In genomic region chr9:69919461-69920061, GRCh38 we compare ENCODE assay signal across 8 cellular contexts.
DNase-seq lines count a peak whose midpoint lies in the region; ATAC-seq and TF ChIP-seq lines count a peak whose summit lies in the region.

No MANE protein-coding gene starts in this region.

- H3F3A ChIP-seq in SU-DHL-6 (ENCODE audit: insufficient read depth), result no peaks in the 10 kb centered on the region

- no peak overlapping the region for H3K27ac ChIP-seq in SU-DHL-6 (ENCODE audit: low read depth, low read length)

- H3K9ac ChIP-seq in SU-DHL-6 (ENCODE audit: low read length), result no peak overlapping the region

- CTCF ChIA-PET in AG04449 (lab: Yijun Ruan, JAX), result interaction anchor here (0.6 to 7.2 kb wide), 47 partner anchors 9 to 683 kb away, joined by 3 to 93 read pairs (median 5); partner anchors contain the start of gene APBA1

- peak; percentile 84 for ATAC-seq in HG02588 (IDR thresholded peaks at IDR 0.05; ENCODE audit: unreplicated experiment)

- no peaks in the 10 kb centered on the region for H3K9me3 ChIP-seq in SU-DHL-6 (ENCODE audit: insufficient read depth, low read length)

- no peaks in the 10 kb centered on the region for H3K36me3 ChIP-seq in SU-DHL-6 (ENCODE audit: low read length)

- POLR2A ChIA-PET in AG04449 (lab: Yijun Ruan, JAX), result no interaction called here

- no peak overlapping the region for H2AFZ ChIP-seq in SU-DHL-6 (ENCODE audit: low read depth, low read length, severe bottlenecking)

- no peaks in the 10 kb centered on the region for H3K9me2 ChIP-seq in SU-DHL-6 (replicated peaks; ENCODE audit: insufficient read depth, low read length)

- no peaks in the 10 kb centered on the region for H3K79me2 ChIP-seq in SU-DHL-6 (ENCODE audit: insufficient read depth, low read length)

- H4K20me1 ChIP-seq in SU-DHL-6 (ENCODE audit: low read depth, low read length), result no peaks in the 10 kb centered on the region

- DNase-seq in AG04449 (ENCODE audit: low read depth, low spot score) (no peak), NCI-H1105 treated with DMSO at 0.1 percent for 48 hours (lab: John Stamatoyannopoulos, UW) (peak; percentile 77), fibroblast of pulmonary artery (ENCODE audit: low read depth) (peak; percentile 80), non-pigmented ciliary epithelial cell (ENCODE audit: low read depth) (peak; percentile 31)
- no peak for DNase-seq in stimulated activated CD4-positive, alpha-beta T cell treated with anti-CD3 and anti-CD28 coated beads, Interleukin-15, amount 100 ng/mL, for 24 hours

- H3K4me3 ChIP-seq in AG04449 (ENCODE audit: low read depth, low read length) (no peak overlapping the region), SU-DHL-6 (ENCODE audit: insufficient read depth, low read length, poor library complexity, severe bottlenecking) (no peak overlapping the region), fibroblast of pulmonary artery (replicated peaks; ENCODE audit: low read depth, low read length) (no peak overlapping the region)

- peak; percentile 54 for TF ChIP-seq CTCF in AG04449 (IDR thresholded peaks at IDR 0.05; ENCODE audit: insufficient read depth, low read length, missing control alignments)
- TF ChIP-seq CTCF in GM12874 (IDR thresholded peaks at IDR 0.05; ENCODE audit: insufficient read depth, low read depth, low read length), result peak; percentile 54
- TF ChIP-seq CTCF in SU-DHL-6 (IDR thresholded peaks at IDR 0.05; ENCODE audit: insufficient read depth, low read length, poor library complexity, severe bottlenecking), result peak; percentile 56
- TF ChIP-seq CTCF in fibroblast of pulmonary artery (IDR thresholded peaks at IDR 0.05; ENCODE audit: low read length, missing control alignments), result peak; percentile 76

- no peaks in the 10 kb centered on the region for H3K27me3 ChIP-seq in SU-DHL-6 (ENCODE audit: low read length)

- H3K4me2 ChIP-seq in SU-DHL-6 (ENCODE audit: low read depth, low read length, poor library complexity, severe bottlenecking), result no peak overlapping the region

Comparison
In these comparisons a context has a peak if more than half of its experiments do, and no peak if none do; other contexts are left out.
1. DNase-seq: peak in NCI-H1105 treated with DMSO at 0.1 percent for 48 hours (single experiment), fibroblast of pulmonary artery (single experiment) and non-pigmented ciliary epithelial cell (single experiment); none in AG04449 (single experiment) and stimulated activated CD4-positive, alpha-beta T cell treated with anti-CD3 and anti-CD28 coated beads, Interleukin-15, amount 100 ng/mL, for 24 hours (single experiment).
2. Peak in every context shown above with its lines, with median percentiles within 50 percentile points of each other: CTCF ChIP-seq.